11 cellular contexts compared by ENCODE assay signal in the genomic region with DNA sequence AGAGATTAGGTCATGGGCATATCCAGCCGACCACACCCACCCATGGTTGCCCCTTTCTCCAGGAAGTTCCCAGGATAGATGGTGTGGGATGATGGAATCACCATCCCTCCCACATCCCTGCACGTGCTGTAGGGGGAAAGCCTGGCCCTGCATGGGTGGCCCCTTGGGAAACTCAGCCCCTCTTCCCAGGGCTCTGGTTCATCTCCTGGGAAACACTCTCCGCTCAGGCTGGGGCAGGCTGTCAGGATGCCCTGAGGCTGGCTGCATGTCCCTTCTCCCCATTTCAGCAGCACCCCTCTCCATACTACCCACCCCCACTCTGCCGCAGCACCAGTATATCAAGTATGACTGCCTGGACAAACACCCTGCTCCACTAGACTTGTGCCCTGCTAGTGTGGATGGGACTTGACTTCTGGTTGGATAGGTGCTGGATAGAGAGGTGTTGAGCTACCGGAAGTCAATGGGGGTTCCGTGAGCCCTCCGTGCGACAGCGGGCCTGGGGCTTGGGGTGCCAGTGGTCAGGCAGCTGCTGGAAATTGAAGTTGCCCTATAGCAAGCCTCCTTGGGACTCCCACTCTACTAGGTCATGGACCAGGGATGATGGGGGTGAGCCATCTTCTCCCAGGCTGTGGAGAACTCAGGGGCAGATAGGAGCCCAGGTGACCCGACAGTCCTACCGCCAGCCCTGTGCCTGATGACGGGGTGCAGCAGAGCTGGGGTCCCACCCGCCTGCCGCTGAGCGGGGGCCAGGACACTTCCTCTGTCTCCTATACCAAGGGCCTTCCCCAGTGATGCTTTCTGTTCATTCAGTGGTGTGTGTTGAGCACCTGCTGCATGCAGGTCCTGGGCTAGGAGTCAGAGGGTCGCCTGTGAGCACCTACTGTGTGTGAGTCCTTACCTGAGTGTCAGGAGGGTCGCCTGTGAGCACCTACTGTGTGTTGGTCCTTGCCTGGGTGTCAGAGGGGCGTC.
DNase-seq lines count a peak whose midpoint lies in the region; ATAC-seq and TF ChIP-seq lines count a peak whose summit lies in the region.
"Had no signal": no experiment of that assay in that cellular context is flagged by ENCODE, and none has a peak within 500 bp of the region (broad histone marks: within the 10 kb centered on the region; RNA-seq: fewer than 3 reads in every experiment).

No MANE protein-coding gene starts in this region.

- H3K4me3 ChIP-seq in sigmoid colon (no peak overlapping the region), OCI-LY7 (ENCODE audit: low read depth, low read length, poor library complexity, severe bottlenecking) (no peak overlapping the region)

- no peaks in the 10 kb centered on the region for H3K36me3 ChIP-seq in sigmoid colon
- H3K36me3 ChIP-seq in OCI-LY7 (ENCODE audit: insufficient read depth, low read length) = no peaks in the 10 kb centered on the region

- no peak for TF ChIP-seq CTCF in foreskin keratinocyte (conservative IDR thresholded peaks at IDR 0.05)
- no peak for TF ChIP-seq CTCF in sigmoid colon (IDR thresholded peaks at IDR 0.05)
- TF ChIP-seq CTCF in OCI-LY7 (conservative IDR thresholded peaks at IDR 0.05; ENCODE audit: low read length) = no peak

- BruUV-seq in OCI-LY7 (replicated peaks; lab: Mats Ljungman, UMichigan) = no TSS peak

- H3K27ac ChIP-seq in foreskin keratinocyte = no peak overlapping the region
- no peak overlapping the region for H3K27ac ChIP-seq in sigmoid colon
- no peak overlapping the region for H3K27ac ChIP-seq in OCI-LY7 (ENCODE audit: low read depth, low read length, poor library complexity, severe bottlenecking)

- WGBS in sigmoid colon, 2 donors = 63 to 84% methylated on average over 18 of the region's 18 CpGs

- no peak for TF ChIP-seq POLR2A in sigmoid colon (IDR thresholded peaks at IDR 0.05)

- POLR2A ChIA-PET in OCI-LY7 (lab: Charles Lee) = no interaction called here

- ATAC-seq in foreskin keratinocyte (peak; percentile 60), GM18861 (IDR thresholded peaks at IDR 0.05; ENCODE audit: unreplicated experiment) (no peak)

- H3K27me3 ChIP-seq in foreskin keratinocyte (peaks cover 10% of the 10 kb centered on the region), sigmoid colon (no peaks in the 10 kb centered on the region)

- TF ChIP-seq EP300 in sigmoid colon (IDR thresholded peaks at IDR 0.05) = no peak

- CTCF ChIA-PET in OCI-LY7 (lab: Charles Lee; ENCODE audit: unreplicated experiment) = no interaction called here

- no peak overlapping the region for H2AFZ ChIP-seq in OCI-LY7 (ENCODE audit: low read length)

- H3K79me2 ChIP-seq in OCI-LY7 (ENCODE audit: insufficient read depth, low read depth, low read length) = no peaks in the 10 kb centered on the region

- H3K9me3 ChIP-seq in sigmoid colon = no peaks in the 10 kb centered on the region
- H3K9me3 ChIP-seq in OCI-LY7 (ENCODE audit: low read length) = no peaks in the 10 kb centered on the region

- intact Hi-C loops in sigmoid colon (cut with DNase I) = no loop called here
- intact Hi-C loops in OCI-LY7 (cut with micrococcal nuclease; ENCODE audit: unreplicated experiment) = no loop called here

- no peak overlapping the region for H3K4me2 ChIP-seq in OCI-LY7 (ENCODE audit: low read length)

- no peaks in the 10 kb centered on the region for H3K9me2 ChIP-seq in OCI-LY7 (ENCODE audit: insufficient read depth, low read length)

- DNase-seq in NCI-H2171 treated with DMSO at 0.1 percent for 48 hours (lab: John Stamatoyannopoulos, UW) = peak; percentile 54
- DNase-seq in NCI-H2171 (lab: John Stamatoyannopoulos, UW) = no peak
- peak; percentile 7 for DNase-seq in OCI-M1 (lab: John Stamatoyannopoulos, UW)
- no peak for DNase-seq in foreskin keratinocyte
- peak; percentile 50 for DNase-seq in sigmoid colon
- DNase-seq in NCI-H510A treated with DMSO at 0.1 percent for 48 hours (lab: John Stamatoyannopoulos, UW) = no peak
- DNase-seq in OCI-LY7 (ENCODE audit: low spot score) = no peak
- DNase-seq: central memory CD4-positive, alpha-beta T cell; NCI-H2029; nucleus accumbens had no signal

- no peaks in the 10 kb centered on the region for H4K20me1 ChIP-seq in OCI-LY7 (ENCODE audit: insufficient read depth, low read length)

- no peaks in the 10 kb centered on the region for H3K4me1 ChIP-seq in foreskin keratinocyte
- no peaks in the 10 kb centered on the region for H3K4me1 ChIP-seq in sigmoid colon
- H3K4me1 ChIP-seq in OCI-LY7 (ENCODE audit: insufficient read depth, low read length, poor library complexity, severe bottlenecking) = no peaks in the 10 kb centered on the region

Comparison
In these comparisons a context has a peak if more than half of its experiments do, and no peak if none do; other contexts are left out.
1. DNase-seq: peak in NCI-H2171 treated with DMSO at 0.1 percent for 48 hours (single experiment), OCI-M1 (single experiment) and sigmoid colon (single experiment); none in NCI-H2171 (single experiment), foreskin keratinocyte (0 of 2), NCI-H510A treated with DMSO at 0.1 percent for 48 hours (single experiment) and OCI-LY7 (single experiment).